In the genomic region with DNA sequence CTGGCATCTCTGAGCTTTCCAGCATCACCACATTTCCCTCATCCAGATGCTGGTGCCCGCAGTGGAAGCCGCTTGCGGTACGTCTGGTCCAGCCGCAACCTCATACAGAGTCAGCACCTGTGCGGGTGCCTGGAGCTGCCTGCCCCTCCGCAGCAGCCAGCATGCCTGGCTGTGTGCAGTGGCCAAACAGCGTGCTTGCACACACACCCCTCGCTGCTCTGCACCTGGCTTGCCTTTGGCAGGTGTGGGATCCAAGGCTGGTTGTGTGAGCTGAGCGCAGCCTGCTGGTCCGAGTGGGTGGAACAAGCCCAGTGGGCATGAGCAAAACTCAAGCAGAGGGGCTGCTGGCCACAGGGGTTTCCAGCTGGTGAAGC, we compare ENCODE assay signal across 1 cellular context.
A peak's percentile ranks its signal among the peaks of the same experiment; 100 is the strongest.
TF ChIP-seq lines count a peak whose summit lies in the region.

No MANE protein-coding gene starts in this region.

TF ChIP-seq in HepG2, 621 proteins besides CTCF, POLR2A, EP300 and RAD21 (continued from another document and continues in another):
- TF ChIP-seq FUBP1 (CRISPR knock-in tag; IDR thresholded peaks at IDR 0.05; ENCODE audit: borderline replicate concordance) (no peak), ZFP90 (CRISPR knock-in tag; IDR thresholded peaks at IDR 0.05; ENCODE audit: borderline replicate concordance) (no peak), HOXA3 (CRISPR knock-in tag; IDR thresholded peaks at IDR 0.05) (0 out of 2 replicates have a peak, but pooled peaks have one; percentile 18), MXD4 (CRISPR knock-in tag; IDR thresholded peaks at IDR 0.05) (peak; percentile 24; the same call in 1 of the 2 replicates), KAT7 (CRISPR knock-in tag; IDR thresholded peaks at IDR 0.05; ENCODE audit: borderline replicate concordance) (no peak), ZNF564 (CRISPR knock-in tag; IDR thresholded peaks at IDR 0.05) (no peak), HDAC2 (CRISPR knock-in tag; IDR thresholded peaks at IDR 0.05) (no peak), FOXO1 (CRISPR knock-in tag; IDR thresholded peaks at IDR 0.05) (peak; percentile 40; the same call in 1 of the 2 replicates), HNRNPL (IDR thresholded peaks at IDR 0.05; ENCODE audit: low read depth, low read length) (no peak), ZNF788 (CRISPR knock-in tag; IDR thresholded peaks at IDR 0.05; ENCODE audit: borderline replicate concordance) (no peak), ZNF136 (CRISPR knock-in tag; IDR thresholded peaks at IDR 0.05; ENCODE audit: low read depth) (no peak), ZNF501 (CRISPR knock-in tag; IDR thresholded peaks at IDR 0.05) (peak; percentile 40; the same call in 1 of the 2 replicates), NPAS2 (CRISPR knock-in tag; IDR thresholded peaks at IDR 0.05; ENCODE audit: borderline replicate concordance) (no peak), KDM1A (CRISPR knock-in tag; IDR thresholded peaks at IDR 0.05) (no peak), ATRX (CRISPR knock-in tag; IDR thresholded peaks at IDR 0.05; ENCODE audit: borderline replicate concordance) (no peak), ISX (CRISPR knock-in tag; conservative IDR thresholded peaks at IDR 0.05) (no peak), ZNF460 (CRISPR knock-in tag; IDR thresholded peaks at IDR 0.05; ENCODE audit: borderline replicate concordance) (no peak), ARID5B (CRISPR knock-in tag; IDR thresholded peaks at IDR 0.05) (0 out of 2 replicates have a peak, but pooled peaks have one; percentile 9), THAP11 (CRISPR knock-in tag; IDR thresholded peaks at IDR 0.05) (no peak), HNF4A (CRISPR knock-in tag; IDR thresholded peaks at IDR 0.05) (no peak; the same call in 1 of the 2 replicates), TAF15 (IDR thresholded peaks at IDR 0.05; ENCODE audit: low read depth, low read length, poor library complexity, severe bottlenecking) (no peak), HDAC6 (IDR thresholded peaks at IDR 0.05; ENCODE audit: low read depth, low read length) (no peak), ARNT2 (CRISPR knock-in tag; IDR thresholded peaks at IDR 0.05; ENCODE audit: low read depth) (no peak), POGZ (CRISPR knock-in tag; IDR thresholded peaks at IDR 0.05) (peak; percentile 68), ZNF576 (CRISPR knock-in tag; IDR thresholded peaks at IDR 0.05) (0 out of 2 replicates have a peak, but pooled peaks have one; percentile 37), ZNF546 (CRISPR knock-in tag; conservative IDR thresholded peaks at IDR 0.05) (0 out of 2 replicates have a peak, but pooled peaks have one; percentile 56), ZNF543 (CRISPR knock-in tag; IDR thresholded peaks at IDR 0.05) (no peak; the same call in 1 of the 2 replicates), SMAD9 (CRISPR knock-in tag; IDR thresholded peaks at IDR 0.05) (0 out of 2 replicates have a peak, but pooled peaks have one; percentile 34), REPIN1 (CRISPR knock-in tag; IDR thresholded peaks at IDR 0.05; ENCODE audit: borderline replicate concordance, low read depth) (0 out of 2 replicates have a peak, but pooled peaks have one; percentile 65), FOXM1 (CRISPR knock-in tag; IDR thresholded peaks at IDR 0.05) (no peak), ZBTB7A (CRISPR knock-in tag; IDR thresholded peaks at IDR 0.05) (no peak), CEBPG (CRISPR knock-in tag; IDR thresholded peaks at IDR 0.05) (0 out of 2 replicates have a peak, but pooled peaks have one; percentile 15), SMAD1 (CRISPR knock-in tag; IDR thresholded peaks at IDR 0.05; ENCODE audit: borderline replicate concordance, low read depth) (no peak), EEA1 (CRISPR knock-in tag; IDR thresholded peaks at IDR 0.05; ENCODE audit: borderline replicate concordance) (0 out of 2 replicates have a peak, but pooled peaks have one; percentile 17), PHF21A (CRISPR knock-in tag; IDR thresholded peaks at IDR 0.05) (no peak), ZNF414 (CRISPR knock-in tag; IDR thresholded peaks at IDR 0.05) (peak; percentile 88; the same call in 1 of the 2 replicates), ZNF230 (CRISPR knock-in tag; IDR thresholded peaks at IDR 0.05) (0 out of 2 replicates have a peak, but pooled peaks have one; percentile 40), ARID3A (IDR thresholded peaks at IDR 0.05; ENCODE audit: low read depth, low read length) (no peak), NFKB2 (CRISPR knock-in tag; IDR thresholded peaks at IDR 0.05; ENCODE audit: borderline replicate concordance) (peak; percentile 80), XBP1 (CRISPR knock-in tag; IDR thresholded peaks at IDR 0.05) (no peak), ZBTB1 (CRISPR knock-in tag; IDR thresholded peaks at IDR 0.05; ENCODE audit: borderline replicate concordance) (no peak)
- TF ChIP-seq, protein P1, sequence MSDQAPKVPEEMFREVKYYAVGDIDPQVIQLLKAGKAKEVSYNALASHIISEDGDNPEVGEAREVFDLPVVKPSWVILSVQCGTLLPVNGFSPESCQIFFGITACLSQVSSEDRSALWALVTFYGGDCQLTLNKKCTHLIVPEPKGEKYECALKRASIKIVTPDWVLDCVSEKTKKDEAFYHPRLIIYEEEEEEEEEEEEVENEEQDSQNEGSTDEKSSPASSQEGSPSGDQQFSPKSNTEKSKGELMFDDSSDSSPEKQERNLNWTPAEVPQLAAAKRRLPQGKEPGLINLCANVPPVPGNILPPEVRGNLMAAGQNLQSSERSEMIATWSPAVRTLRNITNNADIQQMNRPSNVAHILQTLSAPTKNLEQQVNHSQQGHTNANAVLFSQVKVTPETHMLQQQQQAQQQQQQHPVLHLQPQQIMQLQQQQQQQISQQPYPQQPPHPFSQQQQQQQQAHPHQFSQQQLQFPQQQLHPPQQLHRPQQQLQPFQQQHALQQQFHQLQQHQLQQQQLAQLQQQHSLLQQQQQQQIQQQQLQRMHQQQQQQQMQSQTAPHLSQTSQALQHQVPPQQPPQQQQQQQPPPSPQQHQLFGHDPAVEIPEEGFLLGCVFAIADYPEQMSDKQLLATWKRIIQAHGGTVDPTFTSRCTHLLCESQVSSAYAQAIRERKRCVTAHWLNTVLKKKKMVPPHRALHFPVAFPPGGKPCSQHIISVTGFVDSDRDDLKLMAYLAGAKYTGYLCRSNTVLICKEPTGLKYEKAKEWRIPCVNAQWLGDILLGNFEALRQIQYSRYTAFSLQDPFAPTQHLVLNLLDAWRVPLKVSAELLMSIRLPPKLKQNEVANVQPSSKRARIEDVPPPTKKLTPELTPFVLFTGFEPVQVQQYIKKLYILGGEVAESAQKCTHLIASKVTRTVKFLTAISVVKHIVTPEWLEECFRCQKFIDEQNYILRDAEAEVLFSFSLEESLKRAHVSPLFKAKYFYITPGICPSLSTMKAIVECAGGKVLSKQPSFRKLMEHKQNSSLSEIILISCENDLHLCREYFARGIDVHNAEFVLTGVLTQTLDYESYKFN (CRISPR knock-in tag; conservative IDR thresholded peaks at IDR 0.05) = peak; percentile 34; the same call in 1 of the 2 replicates
- TF ChIP-seq, protein P2, sequence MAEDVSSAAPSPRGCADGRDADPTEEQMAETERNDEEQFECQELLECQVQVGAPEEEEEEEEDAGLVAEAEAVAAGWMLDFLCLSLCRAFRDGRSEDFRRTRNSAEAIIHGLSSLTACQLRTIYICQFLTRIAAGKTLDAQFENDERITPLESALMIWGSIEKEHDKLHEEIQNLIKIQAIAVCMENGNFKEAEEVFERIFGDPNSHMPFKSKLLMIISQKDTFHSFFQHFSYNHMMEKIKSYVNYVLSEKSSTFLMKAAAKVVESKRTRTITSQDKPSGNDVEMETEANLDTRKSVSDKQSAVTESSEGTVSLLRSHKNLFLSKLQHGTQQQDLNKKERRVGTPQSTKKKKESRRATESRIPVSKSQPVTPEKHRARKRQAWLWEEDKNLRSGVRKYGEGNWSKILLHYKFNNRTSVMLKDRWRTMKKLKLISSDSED (CRISPR knock-in tag; IDR thresholded peaks at IDR 0.05) = peak; percentile 48; the same call in 1 of the 2 replicates
- TF ChIP-seq, protein P3, sequence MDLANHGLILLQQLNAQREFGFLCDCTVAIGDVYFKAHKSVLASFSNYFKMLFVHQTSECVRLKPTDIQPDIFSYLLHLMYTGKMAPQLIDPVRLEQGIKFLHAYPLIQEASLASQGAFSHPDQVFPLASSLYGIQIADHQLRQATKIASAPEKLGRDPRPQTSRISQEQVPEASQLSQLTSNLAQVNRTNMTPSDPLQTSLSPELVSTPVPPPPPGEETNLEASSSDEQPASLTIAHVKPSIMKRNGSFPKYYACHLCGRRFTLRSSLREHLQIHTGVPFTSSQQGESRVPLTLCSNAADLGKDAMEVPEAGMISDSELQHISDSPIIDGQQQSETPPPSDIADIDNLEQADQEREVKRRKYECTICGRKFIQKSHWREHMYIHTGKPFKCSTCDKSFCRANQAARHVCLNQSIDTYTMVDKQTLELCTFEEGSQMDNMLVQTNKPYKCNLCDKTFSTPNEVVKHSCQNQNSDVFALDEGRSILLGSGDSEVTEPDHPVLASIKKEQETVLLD (CRISPR knock-in tag; IDR thresholded peaks at IDR 0.05; ENCODE audit: low read depth) = no peak
- TF ChIP-seq, protein P4, sequence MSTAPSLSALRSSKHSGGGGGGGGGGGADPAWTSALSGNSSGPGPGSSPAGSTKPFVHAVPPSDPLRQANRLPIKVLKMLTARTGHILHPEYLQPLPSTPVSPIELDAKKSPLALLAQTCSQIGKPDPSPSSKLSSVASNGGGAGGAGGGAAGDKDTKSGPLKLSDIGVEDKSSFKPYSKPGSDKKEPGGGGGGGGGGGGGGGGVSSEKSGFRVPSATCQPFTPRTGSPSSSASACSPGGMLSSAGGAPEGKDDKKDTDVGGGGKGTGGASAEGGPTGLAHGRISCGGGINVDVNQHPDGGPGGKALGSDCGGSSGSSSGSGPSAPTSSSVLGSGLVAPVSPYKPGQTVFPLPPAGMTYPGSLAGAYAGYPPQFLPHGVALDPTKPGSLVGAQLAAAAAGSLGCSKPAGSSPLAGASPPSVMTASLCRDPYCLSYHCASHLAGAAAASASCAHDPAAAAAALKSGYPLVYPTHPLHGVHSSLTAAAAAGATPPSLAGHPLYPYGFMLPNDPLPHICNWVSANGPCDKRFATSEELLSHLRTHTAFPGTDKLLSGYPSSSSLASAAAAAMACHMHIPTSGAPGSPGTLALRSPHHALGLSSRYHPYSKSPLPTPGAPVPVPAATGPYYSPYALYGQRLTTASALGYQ (CRISPR knock-in tag; IDR thresholded peaks at IDR 0.05) = no peak
